Comparison of ENCODE assay signal across 17 cellular contexts in genomic region chrX:20211261-20211786, GRCh38.
"Had no signal": no experiment of that assay in that cellular context is flagged by ENCODE, and none has a peak within 500 bp of the region (broad histone marks: within the 10 kb centered on the region; RNA-seq: fewer than 3 reads in every experiment).

No MANE protein-coding gene starts in this region.

- H3K27ac Mint-ChIP-seq: activated CD8-positive, alpha-beta memory T cell treated with anti-CD3 and anti-CD28 coated beads, Interleukin-2, amount 10 ng/mL, durations not matched to agents 7 days and 5 days; type B pancreatic cell had no signal

- H3K4me3 Mint-ChIP-seq: activated CD8-positive, alpha-beta memory T cell treated with anti-CD3 and anti-CD28 coated beads, Interleukin-2, amount 10 ng/mL, durations not matched to agents 7 days and 5 days; nephron progenitor cell; type B pancreatic cell had no signal

- H3K4me1 Mint-ChIP-seq: nephron progenitor cell had no signal

- ATAC-seq: activated CD4-positive, CD25-positive, alpha-beta regulatory T cell treated with anti-CD3 and anti-CD28 coated beads, Interleukin-2, amount 50 U/mL, for 24 hours; activated CD8-positive, alpha-beta memory T cell treated with anti-CD3 and anti-CD28 coated beads, Interleukin-2, amount 10 ng/mL, durations not matched to agents 7 days and 5 days; esophagus mucosa; gastroesophageal sphincter; heart right ventricle; left cardiac atrium had no signal

- H3K27me3 Mint-ChIP-seq: activated CD8-positive, alpha-beta memory T cell treated with anti-CD3 and anti-CD28 coated beads, Interleukin-2, amount 10 ng/mL, durations not matched to agents 7 days and 5 days; type B pancreatic cell had no signal

- DNase-seq: activated CD4-positive, alpha-beta T cell treated with anti-CD3 and anti-CD28 coated beads, Interleukin-2, amount 50 U/mL, for 1 hour; activated CD8-positive, alpha-beta memory T cell treated with anti-CD3 and anti-CD28 coated beads, Interleukin-2, amount 10 ng/mL, durations not matched to agents 7 days and 5 days; activated naive CD4-positive, alpha-beta T cell; aorta; brain microvascular endothelial cell; central memory CD4-positive, alpha-beta T cell; colonic mucosa; heart right ventricle; left cardiac atrium; nephron progenitor cell; nucleus accumbens; retina; testis had no signal
